ENCODE assay signal across 24 cellular contexts in genomic region chr4:93312299-93312698, GRCh38.
"Had no signal": no experiment of that assay in that cellular context is flagged by ENCODE, and none has a peak within 500 bp of the region (broad histone marks: within the 10 kb centered on the region; RNA-seq: fewer than 3 reads in every experiment).

No MANE protein-coding gene starts in this region.

- H3K4me1 ChIP-seq: Peyer's patch, SJCRH30 had no signal

- H3K27me3 ChIP-seq: Peyer's patch, SJCRH30 had no signal

- H3K9me3 ChIP-seq: Peyer's patch, SJCRH30 had no signal

- H3K27ac ChIP-seq: PC-9, Peyer's patch, SJCRH30 had no signal

- H2AFZ ChIP-seq: PC-9 had no signal

- DNase-seq: KBM-7, MV-4-11, NCI-H1048, NCI-H1105, NCI-H1417 treated with DMSO at 0.1 percent for 48 hours, NCI-H146, NCI-H1694 treated with DMSO at 0.1 percent for 48 hours, NCI-H1930, NCI-H2081, NCI-H2107, NCI-H2171 treated with DMSO at 0.1 percent for 48 hours, NCI-H345, NCI-H446 treated with DMSO at 0.1 percent for 48 hours, NCI-H510A treated with DMSO at 0.1 percent for 48 hours, NCI-H526, NCI-H748 treated with DMSO at 0.1 percent for 48 hours, OCI-M1, PC-9, Peyer's patch, SHP77 treated with DMSO at 0.1 percent for 48 hours, SJCRH30, T-helper 1 cell had no signal

- ATAC-seq: Right ventricle myocardium inferior, SK-N-SH treated with all-trans-retinoic acid at 6 μM for 48 hours had no signal

- H3K36me3 ChIP-seq: Peyer's patch, SJCRH30 had no signal

- H3K4me3 ChIP-seq: PC-9, Peyer's patch, SJCRH30 had no signal

- H3K4me2 ChIP-seq: PC-9 had no signal
